ENCODE assay signal across 9 cellular contexts in the genomic region with DNA sequence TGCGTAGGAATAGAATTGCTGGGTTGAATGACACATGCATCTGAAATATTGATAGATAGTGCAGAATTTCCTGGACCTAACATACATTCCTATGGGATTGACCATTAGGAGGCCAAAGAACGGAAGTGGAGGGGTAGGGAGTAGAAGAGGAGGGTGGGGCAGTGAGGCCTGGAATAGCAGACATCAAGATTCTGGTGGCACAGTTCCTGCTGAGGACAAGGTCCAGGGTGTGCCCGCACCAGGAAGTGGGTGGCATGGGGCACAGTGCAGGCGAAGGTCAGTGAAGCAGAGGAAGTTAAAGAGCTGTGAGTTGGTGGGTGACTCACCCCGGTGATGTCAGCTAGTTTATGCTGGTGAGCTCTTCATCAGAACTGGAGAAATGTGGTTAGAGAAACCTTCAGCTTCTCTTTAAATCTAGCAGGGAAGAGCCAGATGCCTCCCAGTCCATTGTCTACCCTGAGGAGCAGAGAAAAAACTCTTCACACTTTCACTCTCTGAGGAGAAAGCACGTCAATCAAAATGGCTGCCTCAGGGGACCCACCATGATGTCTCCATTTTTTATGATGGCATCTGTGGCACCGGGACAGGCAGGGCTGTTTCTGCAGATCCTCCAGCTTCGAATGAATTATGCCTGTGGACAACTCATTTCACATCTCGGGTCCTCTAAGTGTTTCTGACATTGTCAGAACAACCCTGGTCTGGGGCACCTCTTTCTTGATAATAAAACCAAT. TPM values are rescaled to one million over a fixed set of nuclear protein-coding genes. Genes with fewer than 3 reads are reported as not detected.
DNase-seq lines count a peak whose midpoint lies in the region; ATAC-seq and TF ChIP-seq lines count a peak whose summit lies in the region.
"Had no signal": no experiment of that assay in that cellular context is flagged by ENCODE, and none has a peak within 500 bp of the region (broad histone marks: within the 10 kb centered on the region; RNA-seq: fewer than 3 reads in every experiment).

No MANE protein-coding gene starts in this region.

- H3K4me1 ChIP-seq in right atrium auricular region, result peaks cover 0 to 25% of the 10 kb centered on the region in 2 donors

- no peak overlapping the region for H3K4me3 ChIP-seq in right atrium auricular region

- no peaks in the 10 kb centered on the region for H3K36me3 ChIP-seq in right atrium auricular region

- peak overlapping the region in 1 of 2 donors; percentile 35 for H3K27ac ChIP-seq in right atrium auricular region

- TF ChIP-seq CTCF in right atrium auricular region (IDR thresholded peaks at IDR 0.05), result no peak

- peak; percentile 53 for ATAC-seq in HG02870 (IDR thresholded peaks at IDR 0.05; ENCODE audit: unreplicated experiment)

- no peaks in the 10 kb centered on the region for H3K27me3 ChIP-seq in right atrium auricular region

- DNase-seq in COLO829 (ENCODE audit: low spot score), result peak; percentile 58
- peak; percentile 47 for DNase-seq in SIG-M5 (lab: John Stamatoyannopoulos, UW)
- peak; percentile 11 for DNase-seq in activated gamma-delta T cell (lab: John Stamatoyannopoulos, UW)
- DNase-seq in right atrium auricular region (ENCODE audit: low spot score), result peak; percentile 85
- DNase-seq in stimulated activated CD4-positive, alpha-beta T cell treated with anti-CD3 and anti-CD28 coated beads, Interleukin-2, amount 100 ng/mL, for 4 hours (ENCODE audit: low read depth), result peak; percentile 69
- no peak for DNase-seq in NCI-H1092 (lab: John Stamatoyannopoulos, UW)
- DNase-seq in NCI-H1930 (lab: John Stamatoyannopoulos, UW), result no peak

- H3K9me3 ChIP-seq in right atrium auricular region, result peaks cover 0 to under 1% of the 10 kb centered on the region in 2 donors

RNA-seq across cellular contexts. Expression of a gene that starts 55.9 kb away (rescaled TPM):
- total RNA-seq in right atrium auricular region, result under 1 TPM in 1 of 2 donors, not detected in 1; 0.35 TPM
- total RNA-seq: skeletal muscle tissue had no signal

Comparison
In these comparisons a context has a peak if more than half of its experiments do, and no peak if none do; other contexts are left out.
1. DNase-seq: peak in COLO829 (single experiment), SIG-M5 (single experiment), activated gamma-delta T cell (single experiment), right atrium auricular region (single experiment) and stimulated activated CD4-positive, alpha-beta T cell treated with anti-CD3 and anti-CD28 coated beads, Interleukin-2, amount 100 ng/mL, for 4 hours (single experiment); none in NCI-H1092 (single experiment) and NCI-H1930 (0 of 2).